ENCODE assay signal across 8 cellular contexts in genomic region chr11:109939176-109939810, GRCh38.
DNase-seq lines count a peak whose midpoint lies in the region; ATAC-seq and TF ChIP-seq lines count a peak whose summit lies in the region.

No MANE protein-coding gene starts in this region.

- ATAC-seq in GM18867 (IDR thresholded peaks at IDR 0.05; ENCODE audit: unreplicated experiment) (peak; percentile 54), GM21717 (IDR thresholded peaks at IDR 0.05; ENCODE audit: unreplicated experiment) (no peak), GM21390 (IDR thresholded peaks at IDR 0.05; ENCODE audit: unreplicated experiment) (no peak)

- no peak overlapping the region for H2AFZ ChIP-seq in SK-N-SH (ENCODE audit: low read depth)
- H2AFZ ChIP-seq in trophoblast cell (ENCODE audit: insufficient read depth, low read length, poor library complexity): no peak overlapping the region

- no peak overlapping the region for H3K18ac ChIP-seq in trophoblast cell (ENCODE audit: low read length)

- H2BK120ac ChIP-seq in trophoblast cell (ENCODE audit: insufficient read depth, low read length, poor library complexity): no peak overlapping the region

- H3K4me2 ChIP-seq in SK-N-SH (no peak overlapping the region), trophoblast cell (ENCODE audit: low read length) (no peak overlapping the region)

- H3F3A ChIP-seq in SK-N-SH (replicated peaks; ENCODE audit: insufficient read depth): no peaks in the 10 kb centered on the region

- H4K20me1 ChIP-seq in SK-N-SH (ENCODE audit: insufficient read depth): no peaks in the 10 kb centered on the region

- no peaks in the 10 kb centered on the region for H3K9me2 ChIP-seq in SK-N-SH

- POLR2A ChIA-PET in A673 (lab: Charles Lee; ENCODE audit: low non-redundant PET): interaction anchor here (0.6 kb wide), 1 partner anchor 88 kb away, joined by 3 read pairs; no protein-coding TSS in a partner anchor
- POLR2A ChIA-PET in SK-N-SH (lab: Yijun Ruan, JAX): interaction anchor here (0.7 kb wide), 1 partner anchor 534 kb away, joined by 3 read pairs; no protein-coding TSS in a partner anchor

- H3K4me1 ChIP-seq in A673 (ENCODE audit: insufficient read depth, low read length, poor library complexity, severe bottlenecking) (peaks cover 7% of the 10 kb centered on the region), SK-N-SH (ENCODE audit: control insufficient read depth in 1 of 2, insufficient read depth in 2 of 2, low read depth in 1 of 2, low read length in 1 of 2) (no peaks in the 10 kb centered on the region), trophoblast cell (ENCODE audit: control insufficient read depth in 1 of 2, insufficient read depth in 2 of 2, low read length in 2 of 2) (no peaks in the 10 kb centered on the region)

- no peaks in the 10 kb centered on the region for H3K27me3 ChIP-seq in A673 (replicated peaks; ENCODE audit: insufficient read depth, low read depth, low read length, poor library complexity)
- H3K27me3 ChIP-seq in SK-N-SH (ENCODE audit: insufficient read depth): no peaks in the 10 kb centered on the region
- H3K27me3 ChIP-seq in trophoblast cell (ENCODE audit: insufficient read depth, low read length): no peaks in the 10 kb centered on the region

- TF ChIP-seq RAD21 in SK-N-SH (IDR thresholded peaks at IDR 0.05; ENCODE audit: low read length): peak; percentile 93

- intact Hi-C loops in A673 (cut with micrococcal nuclease; ENCODE audit: unreplicated experiment): loop anchor here (1.0 to 10.0 kb wide), 2 partner anchors 86 to 234 kb away; no protein-coding TSS in a partner anchor

- no peak overlapping the region for H4K12ac ChIP-seq in trophoblast cell (ENCODE audit: low read depth, low read length)

- no peak overlapping the region for H2BK5ac ChIP-seq in trophoblast cell (ENCODE audit: low read depth, low read length, poor library complexity)

- H3K14ac ChIP-seq in trophoblast cell (ENCODE audit: low read length): no peak overlapping the region

- no peak overlapping the region for H3K27ac ChIP-seq in A673 (ENCODE audit: low read depth, low read length, poor library complexity, severe bottlenecking)
- H3K27ac ChIP-seq in SK-N-SH (ENCODE audit: low read depth in 2 of 2, low read length in 1 of 2): no peak overlapping the region
- H3K27ac ChIP-seq in trophoblast cell (ENCODE audit: low read depth, low read length): no peak overlapping the region

- no peaks in the 10 kb centered on the region for H3K79me1 ChIP-seq in trophoblast cell (ENCODE audit: low read length)

- H4K8ac ChIP-seq in trophoblast cell (ENCODE audit: low read depth, low read length): no peak overlapping the region

- no peak for TF ChIP-seq EP300 in SK-N-SH (IDR thresholded peaks at IDR 0.05; ENCODE audit: borderline replicate concordance in 1 of 2, low read depth in 1 of 2, low read length in 1 of 2)

- peak; percentile 91 for DNase-seq in A673 (ENCODE audit: low spot score)
- peak; percentile 88 for DNase-seq in NCI-H1092 treated with DMSO at 0.1 percent for 48 hours (lab: John Stamatoyannopoulos, UW)
- peak; percentile 50 for DNase-seq in SK-N-SH
- DNase-seq in fibroblast of villous mesenchyme (ENCODE audit: low read depth): peak; percentile 71
- DNase-seq in trophoblast cell: peak; percentile 50 to 80

- no peak overlapping the region for H2BK12ac ChIP-seq in trophoblast cell (ENCODE audit: low read length)

- TF ChIP-seq CTCF in A673 (conservative IDR thresholded peaks at IDR 0.05; ENCODE audit: low read depth, low read length): peak; percentile 90
- TF ChIP-seq CTCF in SK-N-SH (IDR thresholded peaks at IDR 0.05): peak; percentile 78
- peak; percentile 65 for TF ChIP-seq CTCF in fibroblast of villous mesenchyme (IDR thresholded peaks at IDR 0.05; ENCODE audit: insufficient read depth, low read depth, low read length)

- WGBS in SK-N-SH (ENCODE audit: low lambda C conversion rate): 0% methylated on average over 1 of the region's 1 CpG
- WGBS in trophoblast cell (ENCODE audit: extremely low coverage, insufficient coverage, insufficient read length): no CpG with 5 or more reads among the region's 1 CpG

- no peak overlapping the region for H3K23ac ChIP-seq in trophoblast cell (ENCODE audit: low read length)

- no peaks in the 10 kb centered on the region for H3K36me3 ChIP-seq in A673 (ENCODE audit: insufficient read depth, low read length, poor library complexity, severe bottlenecking)
- H3K36me3 ChIP-seq in SK-N-SH (replicated peaks in 1 of 2; ENCODE audit: control insufficient read depth in 1 of 2, insufficient read depth in 2 of 2, low read length in 1 of 2): no peaks in the 10 kb centered on the region
- no peaks in the 10 kb centered on the region for H3K36me3 ChIP-seq in trophoblast cell (ENCODE audit: control insufficient read depth in 1 of 2, insufficient read depth in 2 of 2, low read length in 2 of 2)

- H3K9me3 ChIP-seq in A673 (ENCODE audit: low read depth, low read length, poor library complexity, severe bottlenecking): no peaks in the 10 kb centered on the region
- H3K9me3 ChIP-seq in SK-N-SH: no peaks in the 10 kb centered on the region
- H3K9me3 ChIP-seq in trophoblast cell (ENCODE audit: insufficient read depth, low read depth, low read length): no peaks in the 10 kb centered on the region

- H3K9ac ChIP-seq in SK-N-SH (no peak overlapping the region), trophoblast cell (ENCODE audit: low read length) (no peak overlapping the region)

- no peak overlapping the region for H4K91ac ChIP-seq in trophoblast cell (ENCODE audit: low read depth, low read length)

- CTCF ChIA-PET in A673 (lab: Charles Lee) (interaction anchor here (0.5 to 1.3 kb wide), 11 partner anchors 10 to 1241 kb away, joined by 3 to 14 read pairs (median 4); no protein-coding TSS in a partner anchor), SK-N-SH (lab: Yijun Ruan, JAX) (interaction anchor here (0.6 to 1.7 kb wide), 44 partner anchors 8 to 1241 kb away, joined by 3 to 13 read pairs (median 4); partner anchors contain the start of gene ZC3H12C)

- H3K79me2 ChIP-seq in SK-N-SH (ENCODE audit: insufficient read depth) (no peaks in the 10 kb centered on the region), trophoblast cell (ENCODE audit: control insufficient read depth, insufficient read depth, low read length, poor library complexity) (no peaks in the 10 kb centered on the region)

- no peak overlapping the region for H2AK5ac ChIP-seq in trophoblast cell (ENCODE audit: low read length)

- BruUV-seq in A673 (replicated peaks; lab: Mats Ljungman, UMichigan): no TSS peak

- no peak overlapping the region for H3K4ac ChIP-seq in trophoblast cell (ENCODE audit: low read depth, low read length)

- H3K4me3 ChIP-seq in A673 (ENCODE audit: low read depth, low read length, poor library complexity, severe bottlenecking) (no peak overlapping the region), SK-N-SH (ENCODE audit: low read depth in 2 of 2, low read length in 1 of 2) (peak overlapping the region in 1 of 2 experiments; percentile 16; a peak in 1 of 4 replicates), fibroblast of villous mesenchyme (ENCODE audit: low read depth, low read length) (no peak overlapping the region), trophoblast cell (ENCODE audit: low read depth, low read length) (no peak overlapping the region)

TF ChIP-seq in SK-N-SH, 30 proteins besides CTCF, POLR2A, EP300 and RAD21:
- no peak for TF ChIP-seq ELF1 (IDR thresholded peaks at IDR 0.05)
- TF ChIP-seq IRF3 (IDR thresholded peaks at IDR 0.05; ENCODE audit: low read depth, low read length): no peak
- no peak for TF ChIP-seq GATA2 (CRISPR knock-in tag; IDR thresholded peaks at IDR 0.05)
- peak; percentile 75 for TF ChIP-seq SMC3 (IDR thresholded peaks at IDR 0.05; ENCODE audit: low read depth, low read length)
- TF ChIP-seq MEF2A (IDR thresholded peaks at IDR 0.05; ENCODE audit: borderline replicate concordance, low read depth): 0 out of 2 replicates have a peak, but pooled peaks have one; percentile 8
- TF ChIP-seq NFIC (IDR thresholded peaks at IDR 0.05; ENCODE audit: borderline replicate concordance): peak; percentile 70; the same call in 1 of the 2 replicates
- no peak for TF ChIP-seq RCOR1 (IDR thresholded peaks at IDR 0.05; ENCODE audit: low read length)
- TF ChIP-seq SIN3A (IDR thresholded peaks at IDR 0.05; ENCODE audit: borderline replicate concordance, low read depth, low read length): no peak
